Comparison of ENCODE assay signal across 21 cellular contexts in genomic region chr2:69288429-69288828, GRCh38.
DNase-seq lines count a peak whose midpoint lies in the region; ATAC-seq, FAIRE-seq and TF ChIP-seq lines count a peak whose summit lies in the region.
"Had no signal": no experiment of that assay in that cellular context is flagged by ENCODE, and none has a peak within 500 bp of the region (broad histone marks: within the 10 kb centered on the region; RNA-seq: fewer than 3 reads in every experiment).

No MANE protein-coding gene starts in this region.

- H2AFZ ChIP-seq in HepG2 (ENCODE audit: low read length), result no peak overlapping the region

- TF ChIP-seq CTCF in HepG2 (CRISPR knock-in tag; IDR thresholded peaks at IDR 0.05) (no peak), right lobe of liver (IDR thresholded peaks at IDR 0.05) (no peak)

- ATAC-seq in HepG2 (no peak), right lobe of liver (no peak)
- no peak for ATAC-seq in stimulated activated naive B cell treated with anti-CD40 and anti-IgM and Interleukin-4, amounts not matched to agents 10 μg/mL and 1 μg/mL and 100 μg/mL, for 72 hours (replicated peaks)
- ATAC-seq: CD8-positive, alpha-beta T cell had no signal

- DNase-seq in HepG2 (ENCODE audit: low spot score), result no peak
- DNase-seq in right lobe of liver, result no peak
- DNase-seq in superior temporal gyrus (ENCODE audit: extremely low spot score), result no peak
- DNase-seq in stimulated activated naive B cell treated with anti-CD40 and anti-IgM and Interleukin-4, amounts not matched to agents 10 μg/mL and 1 μg/mL and 100 μg/mL, for 72 hours, result no peak
- DNase-seq: AML-193; Caco-2; Calu3; CD4-positive, alpha-beta T cell; CD8-positive, alpha-beta T cell; DMS79 treated with DMSO at 0.1 percent for 48 hours; GF-D8 had no signal

- TF ChIP-seq POLR2A in HepG2 (IDR thresholded peaks at IDR 0.05; ENCODE audit: insufficient read depth in 1 of 2, low read depth in 2 of 2, low read length in 2 of 2) (no peak), right lobe of liver (IDR thresholded peaks at IDR 0.05) (no peak)

- no peaks in the 10 kb centered on the region for H3K79me2 ChIP-seq in HepG2 (ENCODE audit: insufficient read depth, low read length)

- no peaks in the 10 kb centered on the region for H3K27me3 Mint-ChIP-seq in stimulated activated naive B cell treated with anti-CD40 and anti-IgM and Interleukin-4, amounts not matched to agents 10 μg/mL and 1 μg/mL and 100 μg/mL, for 72 hours

- no peak overlapping the region for H3K4me3 Mint-ChIP-seq in stimulated activated naive B cell treated with anti-CD40 and anti-IgM and Interleukin-4, amounts not matched to agents 10 μg/mL and 1 μg/mL and 100 μg/mL, for 72 hours
- H3K4me3 Mint-ChIP-seq: B cell; CD4-positive, alpha-beta T cell; CD8-positive, alpha-beta T cell had no signal

- TF ChIP-seq RAD21 in HepG2 (CRISPR knock-in tag; IDR thresholded peaks at IDR 0.05), result no peak

- H3K36me3 ChIP-seq in HepG2 (replicated peaks in 1 of 2; ENCODE audit: control insufficient read depth in 1 of 2, insufficient read depth in 2 of 2, low read length in 2 of 2) (peaks cover 0 to 35% of the 10 kb centered on the region in 2 experiments; a peak in 2 of 5 replicates), right lobe of liver (no peaks in the 10 kb centered on the region)
- H3K36me3 ChIP-seq: BLaER1 treated with 17β-estradiol and CSF1 and Interleukin-3, amounts not matched to agents 10 nM and 100 nM had no signal

- no peak overlapping the region for H3K27ac Mint-ChIP-seq in stimulated activated naive B cell treated with anti-CD40 and anti-IgM and Interleukin-4, amounts not matched to agents 10 μg/mL and 1 μg/mL and 100 μg/mL, for 72 hours
- H3K27ac Mint-ChIP-seq: B cell; CD4-positive, alpha-beta T cell; CD8-positive, alpha-beta T cell had no signal

- H3K27me3 ChIP-seq in HepG2 (ENCODE audit: control insufficient read depth in 1 of 2, insufficient read depth in 2 of 2, low read length in 2 of 2), result no peaks in the 10 kb centered on the region
- H3K27me3 ChIP-seq in right lobe of liver, result no peaks in the 10 kb centered on the region
- H3K27me3 ChIP-seq: BLaER1 treated with 17β-estradiol and CSF1 and Interleukin-3, amounts not matched to agents 10 nM and 100 nM had no signal

- 96% methylated on average over 1 of the region's 1 CpG for WGBS in HepG2 (ENCODE audit: low lambda C conversion rate)
- WGBS in right lobe of liver (ENCODE audit: insufficient coverage, low coverage, low lambda C conversion rate, missing lambda C conversion rate), result 74% methylated on average over 1 of the region's 1 CpG

- H3K9me3 ChIP-seq in HepG2 (ENCODE audit: low read length), result no peaks in the 10 kb centered on the region
- H3K9me3 ChIP-seq in right lobe of liver, result no peaks in the 10 kb centered on the region
- H3K9me3 ChIP-seq: BLaER1 treated with 17β-estradiol and CSF1 and Interleukin-3, amounts not matched to agents 10 nM and 100 nM; Caco-2 had no signal

- H4K20me1 ChIP-seq in HepG2 (ENCODE audit: insufficient read depth, low read length), result no peaks in the 10 kb centered on the region
- H4K20me1 ChIP-seq: BLaER1 treated with 17β-estradiol and CSF1 and Interleukin-3, amounts not matched to agents 10 nM and 100 nM had no signal

- H3K9ac ChIP-seq in HepG2 (ENCODE audit: insufficient read depth, low read depth, low read length), result no peak overlapping the region
- H3K9ac ChIP-seq: BLaER1 treated with 17β-estradiol and CSF1 and Interleukin-3, amounts not matched to agents 10 nM and 100 nM had no signal

- no TSS peak for BruUV-seq in HepG2 (replicated peaks; lab: Mats Ljungman, UMichigan)

- POLR2A ChIA-PET in HepG2 (lab: Yijun Ruan, JAX), result no interaction called here

- H3K4me1 ChIP-seq in HepG2 (ENCODE audit: insufficient read depth, low read length) (peaks cover 43% of the 10 kb centered on the region), right lobe of liver (peaks cover 0 to 11% (median 0%) of the 10 kb centered on the region in 4 donors)
- H3K4me1 ChIP-seq: Caco-2 had no signal

- intact Hi-C loops in HepG2 (cut with micrococcal nuclease; ENCODE audit: unreplicated experiment) (no loop called here), right lobe of liver (cut with DNase I) (no loop called here)

- H3K4me2 ChIP-seq in HepG2 (ENCODE audit: low read depth, low read length), result no peak overlapping the region
- H3K4me2 ChIP-seq: BLaER1 treated with 17β-estradiol and CSF1 and Interleukin-3, amounts not matched to agents 10 nM and 100 nM had no signal

- H3K27ac ChIP-seq in HepG2 (ENCODE audit: extremely low read length, insufficient read depth, low read length) (no peak overlapping the region), right lobe of liver (no peak overlapping the region)
- H3K27ac ChIP-seq: 22Rv1; BLaER1 treated with 17β-estradiol and CSF1 and Interleukin-3, amounts not matched to agents 10 nM and 100 nM; C4-2B had no signal

- TF ChIP-seq EP300 in HepG2 (IDR thresholded peaks at IDR 0.05; ENCODE audit: low read depth in 2 of 2, low read length in 2 of 2) (no peak), HepG2 (CRISPR knock-in tag; IDR thresholded peaks at IDR 0.05; ENCODE audit: borderline replicate concordance) (no peak)

- H3K4me1 Mint-ChIP-seq in stimulated activated naive B cell treated with anti-CD40 and anti-IgM and Interleukin-4, amounts not matched to agents 10 μg/mL and 1 μg/mL and 100 μg/mL, for 72 hours, result peaks cover 5 to 6% of the 10 kb centered on the region in 2 donors
- H3K4me1 Mint-ChIP-seq: B cell had no signal

- CTCF ChIA-PET in HepG2 (lab: Yijun Ruan, JAX; ENCODE audit: low intra/inter-chr PET ratio, low total read pairs), result no interaction called here

- in situ Hi-C loops in HepG2 (cut with HindIII; ENCODE audit: extremely low pct_ligation_motif_present, low pct_unique_long_range_greater_than_20kb), result no loop called here

- peaks cover 3 to 4% of the 10 kb centered on the region in 2 donors for H3K9me3 Mint-ChIP-seq in stimulated activated naive B cell treated with anti-CD40 and anti-IgM and Interleukin-4, amounts not matched to agents 10 μg/mL and 1 μg/mL and 100 μg/mL, for 72 hours
- H3K9me3 Mint-ChIP-seq: CD4-positive, alpha-beta T cell; CD8-positive, alpha-beta T cell had no signal

- H3K4me3 ChIP-seq in HepG2 (replicated peaks in 1 of 3; ENCODE audit: insufficient read depth in 1 of 3, low read depth in 2 of 3, low read length in 3 of 3) (no peak overlapping the region), right lobe of liver (no peak overlapping the region)
- H3K4me3 ChIP-seq: BLaER1 treated with 17β-estradiol and CSF1 and Interleukin-3, amounts not matched to agents 10 nM and 100 nM had no signal

- H3K36me3 Mint-ChIP-seq in stimulated activated naive B cell treated with anti-CD40 and anti-IgM and Interleukin-4, amounts not matched to agents 10 μg/mL and 1 μg/mL and 100 μg/mL, for 72 hours, result peaks cover 0 to 4% of the 10 kb centered on the region in 2 donors
- H3K36me3 Mint-ChIP-seq: CD8-positive, alpha-beta T cell had no signal

- FAIRE-seq in HepG2 (lab: Jason Lieb, UNC) (no peak), TTC549 (lab: Jason Lieb, UNC) (peak; percentile 42), islet of Langerhans (lab: Jason Lieb, UNC) (peak; percentile 60)
- FAIRE-seq: D721Med, G401.6, GM12891, GM19239 had no signal

TF ChIP-seq in HepG2, 621 proteins besides CTCF, POLR2A, EP300 and RAD21 (continues in another document):
- TF ChIP-seq KAT2B (IDR thresholded peaks at IDR 0.05; ENCODE audit: borderline replicate concordance, low read depth, low read length) (no peak), ZNF17 (CRISPR knock-in tag; IDR thresholded peaks at IDR 0.05) (no peak), ZNF414 (CRISPR knock-in tag; IDR thresholded peaks at IDR 0.05) (no peak), ZNF782 (CRISPR knock-in tag; IDR thresholded peaks at IDR 0.05; ENCODE audit: borderline replicate concordance) (no peak), MAFF (IDR thresholded peaks at IDR 0.05; ENCODE audit: low read depth, low read length) (peak; percentile 46; the same call in 1 of the 2 replicates), NONO (IDR thresholded peaks at IDR 0.05) (no peak), NONO (CRISPR knock-in tag; conservative IDR thresholded peaks at IDR 0.05) (no peak), ZNF10 (CRISPR knock-in tag; IDR thresholded peaks at IDR 0.05; ENCODE audit: borderline replicate concordance, low read depth) (no peak), ATF6 (CRISPR knock-in tag; conservative IDR thresholded peaks at IDR 0.05) (no peak), PLSCR1 (CRISPR knock-in tag; IDR thresholded peaks at IDR 0.05; ENCODE audit: borderline replicate concordance) (no peak)
